In the genomic region with DNA sequence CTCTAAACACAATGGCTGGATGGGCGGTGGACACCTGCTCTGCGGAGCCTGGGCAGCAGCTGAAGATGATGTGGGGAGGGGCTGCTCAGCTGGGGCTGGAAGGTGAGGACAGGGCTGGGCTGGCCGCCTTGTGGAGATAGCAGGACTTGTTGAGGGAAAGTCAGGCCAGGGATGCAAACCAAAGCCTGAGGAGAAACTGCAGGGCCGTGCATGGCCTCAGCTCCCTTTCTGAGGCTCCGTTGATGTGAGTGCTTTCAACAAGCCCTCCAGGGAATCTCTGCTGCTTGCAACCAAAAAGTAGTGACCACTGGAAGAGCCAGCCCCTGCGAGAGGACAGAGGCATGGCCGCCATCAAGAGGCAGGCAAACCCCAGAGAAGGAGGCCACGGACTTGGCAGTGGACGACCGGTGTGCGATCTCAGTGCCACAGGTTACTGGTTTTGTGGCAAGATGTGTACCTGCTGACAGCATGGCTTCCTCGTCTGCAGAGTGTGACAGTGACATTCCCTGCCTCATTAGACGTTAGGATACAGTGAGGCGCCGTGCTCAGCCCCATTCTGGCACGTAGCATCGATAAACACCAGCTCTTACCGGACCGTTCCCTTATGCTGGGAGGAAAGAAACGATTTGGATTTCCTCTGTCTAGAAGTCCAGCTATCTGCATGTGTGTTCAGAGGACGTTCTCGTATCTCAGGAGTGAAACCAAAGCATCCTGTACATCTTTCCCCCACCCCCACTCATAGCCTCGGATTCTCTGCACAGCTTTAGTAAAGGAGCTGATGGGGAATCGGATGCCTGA, we compare ENCODE assay signal across 1 cellular context.
TF ChIP-seq lines count a peak whose summit lies in the region.

No MANE protein-coding gene starts in this region.

TF ChIP-seq in HepG2, 621 proteins besides CTCF, POLR2A, EP300 and RAD21 (continued from another document and continues in another):
- TF ChIP-seq ZNF225 (CRISPR knock-in tag; IDR thresholded peaks at IDR 0.05) (peak; percentile 14; the same call in 1 of the 2 replicates), ARNTL (CRISPR knock-in tag; IDR thresholded peaks at IDR 0.05) (no peak), SOX6 (IDR thresholded peaks at IDR 0.05) (no peak), SOX6 (CRISPR knock-in tag; IDR thresholded peaks at IDR 0.05) (no peak), ZNF510 (CRISPR knock-in tag; IDR thresholded peaks at IDR 0.05; ENCODE audit: low read depth) (peak; percentile 36; the same call in 1 of the 2 replicates), SSRP1 (CRISPR knock-in tag; IDR thresholded peaks at IDR 0.05) (peak; percentile 0; the same call in 1 of the 2 replicates), DMAP1 (CRISPR knock-in tag; IDR thresholded peaks at IDR 0.05) (no peak; the same call in 1 of the 2 replicates), ZBTB42 (CRISPR knock-in tag; IDR thresholded peaks at IDR 0.05) (0 out of 2 replicates have a peak, but pooled peaks have one; percentile 32), MYNN (CRISPR knock-in tag; IDR thresholded peaks at IDR 0.05; ENCODE audit: low read depth) (no peak), BCLAF1 (IDR thresholded peaks at IDR 0.05) (no peak), CEBPB (IDR thresholded peaks at IDR 0.05; ENCODE audit: borderline replicate concordance, low read depth, low read length) (no peak), ZSCAN29 (CRISPR knock-in tag; conservative IDR thresholded peaks at IDR 0.05) (0 out of 2 replicates have a peak, but pooled peaks have one; percentile 67), ZNF597 (CRISPR knock-in tag; IDR thresholded peaks at IDR 0.05) (no peak), ZNF138 (CRISPR knock-in tag; IDR thresholded peaks at IDR 0.05; ENCODE audit: low read depth) (0 out of 2 replicates have a peak, but pooled peaks have one; percentile 24), GABPB1 (CRISPR knock-in tag; IDR thresholded peaks at IDR 0.05) (no peak), TGIF2 (CRISPR knock-in tag; IDR thresholded peaks at IDR 0.05) (no peak), SP4 (CRISPR knock-in tag; IDR thresholded peaks at IDR 0.05) (0 out of 2 replicates have a peak, but pooled peaks have one; percentile 2), ZNF768 (CRISPR knock-in tag; IDR thresholded peaks at IDR 0.05) (peak; percentile 67; the same call in 1 of the 2 replicates), FOXO1 (CRISPR knock-in tag; IDR thresholded peaks at IDR 0.05) (no peak), ZNF263 (CRISPR knock-in tag; IDR thresholded peaks at IDR 0.05) (peak; percentile 8; the same call in 1 of the 2 replicates), ZNF546 (CRISPR knock-in tag; conservative IDR thresholded peaks at IDR 0.05) (no peak), ZNF329 (CRISPR knock-in tag; IDR thresholded peaks at IDR 0.05; ENCODE audit: low read depth) (no peak; the same call in 1 of the 2 replicates), ZNF101 (CRISPR knock-in tag; IDR thresholded peaks at IDR 0.05; ENCODE audit: borderline replicate concordance, low read depth) (0 out of 2 replicates have a peak, but pooled peaks have one; percentile 5), ZNF747 (CRISPR knock-in tag; IDR thresholded peaks at IDR 0.05; ENCODE audit: borderline replicate concordance) (0 out of 2 replicates have a peak, but pooled peaks have one; percentile 4), ZNF563 (CRISPR knock-in tag; IDR thresholded peaks at IDR 0.05) (0 out of 2 replicates have a peak, but pooled peaks have one; percentile 55), HDAC2 (CRISPR knock-in tag; IDR thresholded peaks at IDR 0.05) (peak; percentile 43; the same call in 1 of the 2 replicates), RBM22 (optimal IDR thresholded peaks at IDR 0.05; ENCODE audit: low read length) (no peak), ATF1 (CRISPR knock-in tag; IDR thresholded peaks at IDR 0.05) (no peak), CREB1 (IDR thresholded peaks at IDR 0.05) (no peak), CREB1 (CRISPR knock-in tag; IDR thresholded peaks at IDR 0.05) (no peak), ZNF367 (CRISPR knock-in tag; IDR thresholded peaks at IDR 0.05; ENCODE audit: borderline replicate concordance) (0 out of 2 replicates have a peak, but pooled peaks have one; percentile 24), SIX1 (CRISPR knock-in tag; IDR thresholded peaks at IDR 0.05; ENCODE audit: borderline replicate concordance) (no peak), ZSCAN31 (CRISPR knock-in tag; IDR thresholded peaks at IDR 0.05; ENCODE audit: low read depth) (no peak), ZEB1 (IDR thresholded peaks at IDR 0.05; ENCODE audit: insufficient replicate concordance, low read depth) (peak; percentile 50), NRL (CRISPR knock-in tag; IDR thresholded peaks at IDR 0.05; ENCODE audit: borderline replicate concordance) (no peak; the same call in 1 of the 2 replicates), BRD4 (CRISPR knock-in tag; IDR thresholded peaks at IDR 0.05) (peak; percentile 81), SAP130 (CRISPR knock-in tag; IDR thresholded peaks at IDR 0.05; ENCODE audit: low read depth) (peak; percentile 21; the same call in 1 of the 2 replicates), ARNT2 (CRISPR knock-in tag; IDR thresholded peaks at IDR 0.05; ENCODE audit: low read depth) (no peak), ZNF232 (CRISPR knock-in tag; IDR thresholded peaks at IDR 0.05; ENCODE audit: borderline replicate concordance) (0 out of 2 replicates have a peak, but pooled peaks have one; percentile 43)
- TF ChIP-seq, protein P1, sequence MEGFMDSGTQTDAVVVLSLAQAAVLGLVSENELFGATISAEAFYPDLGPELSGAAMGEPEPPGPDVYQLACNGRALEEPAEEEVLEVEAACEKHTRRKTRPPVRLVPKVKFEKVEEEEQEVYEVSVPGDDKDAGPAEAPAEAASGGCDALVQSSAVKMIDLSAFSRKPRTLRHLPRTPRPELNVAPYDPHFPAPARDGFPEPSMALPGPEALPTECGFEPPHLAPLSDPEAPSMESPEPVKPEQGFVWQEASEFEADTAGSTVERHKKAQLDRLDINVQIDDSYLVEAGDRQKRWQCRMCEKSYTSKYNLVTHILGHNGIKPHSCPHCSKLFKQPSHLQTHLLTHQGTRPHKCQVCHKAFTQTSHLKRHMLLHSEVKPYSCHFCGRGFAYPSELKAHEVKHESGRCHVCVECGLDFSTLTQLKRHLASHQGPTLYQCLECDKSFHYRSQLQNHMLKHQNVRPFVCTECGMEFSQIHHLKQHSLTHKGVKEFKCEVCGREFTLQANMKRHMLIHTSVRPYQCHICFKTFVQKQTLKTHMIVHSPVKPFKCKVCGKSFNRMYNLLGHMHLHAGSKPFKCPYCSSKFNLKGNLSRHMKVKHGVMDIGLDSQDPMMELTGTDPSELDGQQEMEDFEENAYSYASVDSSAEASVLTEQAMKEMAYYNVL (CRISPR knock-in tag; IDR thresholded peaks at IDR 0.05; ENCODE audit: borderline replicate concordance) = no peak
- TF ChIP-seq, protein P2, sequence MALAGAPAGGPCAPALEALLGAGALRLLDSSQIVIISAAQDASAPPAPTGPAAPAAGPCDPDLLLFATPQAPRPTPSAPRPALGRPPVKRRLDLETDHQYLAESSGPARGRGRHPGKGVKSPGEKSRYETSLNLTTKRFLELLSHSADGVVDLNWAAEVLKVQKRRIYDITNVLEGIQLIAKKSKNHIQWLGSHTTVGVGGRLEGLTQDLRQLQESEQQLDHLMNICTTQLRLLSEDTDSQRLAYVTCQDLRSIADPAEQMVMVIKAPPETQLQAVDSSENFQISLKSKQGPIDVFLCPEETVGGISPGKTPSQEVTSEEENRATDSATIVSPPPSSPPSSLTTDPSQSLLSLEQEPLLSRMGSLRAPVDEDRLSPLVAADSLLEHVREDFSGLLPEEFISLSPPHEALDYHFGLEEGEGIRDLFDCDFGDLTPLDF (CRISPR knock-in tag; IDR thresholded peaks at IDR 0.05) = no peak
- TF ChIP-seq, protein P3, sequence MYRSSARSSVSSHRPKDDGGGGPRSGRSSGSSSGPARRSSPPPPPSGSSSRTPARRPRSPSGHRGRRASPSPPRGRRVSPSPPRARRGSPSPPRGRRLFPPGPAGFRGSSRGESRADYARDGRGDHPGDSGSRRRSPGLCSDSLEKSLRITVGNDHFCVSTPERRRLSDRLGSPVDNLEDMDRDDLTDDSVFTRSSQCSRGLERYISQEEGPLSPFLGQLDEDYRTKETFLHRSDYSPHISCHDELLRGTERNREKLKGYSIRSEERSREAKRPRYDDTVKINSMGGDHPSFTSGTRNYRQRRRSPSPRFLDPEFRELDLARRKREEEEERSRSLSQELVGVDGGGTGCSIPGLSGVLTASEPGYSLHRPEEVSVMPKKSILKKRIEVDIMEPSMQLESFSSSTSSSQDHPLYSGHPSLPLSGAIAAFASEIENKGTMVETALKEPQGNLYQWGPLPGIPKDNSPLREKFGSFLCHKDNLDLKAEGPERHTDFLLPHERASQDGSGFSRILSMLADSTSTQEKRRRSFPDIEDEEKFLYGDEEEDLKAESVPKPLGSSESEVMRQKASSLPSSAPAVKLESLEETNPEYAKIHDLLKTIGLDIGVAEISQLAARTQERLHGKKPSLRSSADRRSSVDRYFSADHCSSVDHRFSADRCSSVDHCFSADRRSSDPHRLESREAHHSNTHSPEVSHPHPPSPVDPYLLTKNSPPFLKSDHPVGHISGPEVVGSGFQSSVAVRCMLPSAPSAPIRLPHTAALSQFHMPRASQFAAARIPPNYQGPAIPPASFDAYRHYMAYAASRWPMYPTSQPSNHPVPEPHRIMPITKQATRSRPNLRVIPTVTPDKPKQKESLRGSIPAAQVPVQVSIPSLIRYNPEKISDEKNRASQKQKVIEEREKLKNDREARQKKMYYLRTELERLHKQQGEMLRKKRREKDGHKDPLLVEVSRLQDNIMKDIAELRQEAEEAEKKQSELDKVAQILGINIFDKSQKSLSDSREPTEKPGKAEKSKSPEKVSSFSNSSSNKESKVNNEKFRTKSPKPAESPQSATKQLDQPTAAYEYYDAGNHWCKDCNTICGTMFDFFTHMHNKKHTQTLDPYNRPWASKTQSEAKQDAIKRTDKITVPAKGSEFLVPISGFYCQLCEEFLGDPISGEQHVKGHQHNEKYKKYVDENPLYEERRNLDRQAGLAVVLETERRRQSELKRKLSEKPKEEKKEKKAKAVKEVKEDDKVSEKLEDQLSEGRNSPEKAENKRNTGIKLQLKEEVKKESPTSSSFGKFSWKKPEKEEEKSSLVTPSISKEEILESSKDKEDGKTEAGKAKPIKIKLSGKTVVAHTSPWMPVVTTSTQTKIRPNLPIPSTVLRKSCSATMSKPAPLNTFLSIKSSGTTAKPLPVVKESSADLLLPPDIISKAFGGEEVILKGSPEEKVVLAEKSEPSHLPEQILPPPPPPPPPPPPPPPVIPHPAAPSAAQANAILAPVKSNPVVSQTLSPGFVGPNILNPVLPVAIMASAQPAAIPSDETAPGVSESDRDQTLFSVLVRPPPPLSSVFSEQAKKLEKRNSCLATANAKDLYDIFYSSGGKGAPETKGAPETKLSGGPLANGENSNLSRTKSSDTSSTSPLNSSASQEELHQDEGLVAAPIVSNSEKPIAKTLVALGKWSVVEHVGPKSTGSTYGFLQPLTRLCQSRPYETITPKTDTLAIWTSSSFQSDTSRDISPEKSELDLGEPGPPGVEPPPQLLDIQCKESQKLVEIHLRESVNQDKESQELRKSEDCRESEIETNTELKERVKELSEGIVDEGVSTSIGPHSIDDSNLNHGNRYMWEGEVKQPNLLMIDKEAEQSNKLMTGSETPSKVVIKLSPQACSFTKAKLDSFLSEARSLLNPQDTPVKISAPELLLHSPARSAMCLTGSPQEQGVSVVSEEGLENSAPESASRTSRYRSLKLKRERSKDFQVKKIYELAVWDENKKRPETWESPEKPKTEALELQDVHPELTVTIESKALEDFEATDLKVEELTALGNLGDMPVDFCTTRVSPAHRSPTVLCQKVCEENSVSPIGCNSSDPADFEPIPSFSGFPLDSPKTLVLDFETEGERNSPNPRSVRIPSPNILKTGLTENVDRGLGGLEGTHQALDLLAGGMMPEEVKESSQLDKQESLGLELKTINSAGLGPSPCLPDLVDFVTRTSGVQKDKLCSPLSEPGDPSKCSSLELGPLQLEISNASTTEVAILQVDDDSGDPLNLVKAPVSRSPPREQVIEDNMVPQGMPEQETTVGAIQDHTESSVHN (CRISPR knock-in tag; IDR thresholded peaks at IDR 0.05) = peak; percentile 78
- TF ChIP-seq, protein P4, sequence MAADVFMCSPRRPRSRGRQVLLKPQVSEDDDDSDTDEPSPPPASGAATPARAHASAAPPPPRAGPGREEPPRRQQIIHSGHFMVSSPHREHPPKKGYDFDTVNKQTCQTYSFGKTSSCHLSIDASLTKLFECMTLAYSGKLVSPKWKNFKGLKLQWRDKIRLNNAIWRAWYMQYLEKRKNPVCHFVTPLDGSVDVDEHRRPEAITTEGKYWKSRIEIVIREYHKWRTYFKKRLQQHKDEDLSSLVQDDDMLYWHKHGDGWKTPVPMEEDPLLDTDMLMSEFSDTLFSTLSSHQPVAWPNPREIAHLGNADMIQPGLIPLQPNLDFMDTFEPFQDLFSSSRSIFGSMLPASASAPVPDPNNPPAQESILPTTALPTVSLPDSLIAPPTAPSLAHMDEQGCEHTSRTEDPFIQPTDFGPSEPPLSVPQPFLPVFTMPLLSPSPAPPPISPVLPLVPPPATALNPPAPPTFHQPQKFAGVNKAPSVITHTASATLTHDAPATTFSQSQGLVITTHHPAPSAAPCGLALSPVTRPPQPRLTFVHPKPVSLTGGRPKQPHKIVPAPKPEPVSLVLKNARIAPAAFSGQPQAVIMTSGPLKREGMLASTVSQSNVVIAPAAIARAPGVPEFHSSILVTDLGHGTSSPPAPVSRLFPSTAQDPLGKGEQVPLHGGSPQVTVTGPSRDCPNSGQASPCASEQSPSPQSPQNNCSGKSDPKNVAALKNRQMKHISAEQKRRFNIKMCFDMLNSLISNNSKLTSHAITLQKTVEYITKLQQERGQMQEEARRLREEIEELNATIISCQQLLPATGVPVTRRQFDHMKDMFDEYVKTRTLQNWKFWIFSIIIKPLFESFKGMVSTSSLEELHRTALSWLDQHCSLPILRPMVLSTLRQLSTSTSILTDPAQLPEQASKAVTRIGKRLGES (CRISPR knock-in tag; IDR thresholded peaks at IDR 0.05; ENCODE audit: borderline replicate concordance) = no peak
